In the genomic region with DNA sequence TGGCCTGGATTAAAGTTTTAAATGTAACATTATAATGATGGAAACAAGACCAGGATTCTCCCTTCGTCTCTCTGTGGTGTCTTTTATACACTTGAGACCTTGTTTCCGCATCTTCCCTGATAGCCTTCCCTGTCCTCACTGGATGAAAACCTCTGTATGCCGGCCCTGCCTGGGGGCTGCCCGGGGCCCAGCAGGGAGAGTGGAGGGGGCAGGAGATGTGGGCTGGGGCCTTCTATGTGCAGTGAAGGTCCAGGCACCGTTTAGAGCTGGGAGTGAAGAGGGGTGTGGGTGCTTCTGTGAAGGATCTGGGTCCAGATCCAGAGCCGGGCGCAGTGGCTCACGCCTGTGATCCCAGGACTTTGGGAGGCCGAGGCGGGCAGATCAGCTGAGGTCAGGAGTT, we compare ENCODE assay signal across 32 cellular contexts. TPM values are rescaled to one million over a fixed set of nuclear protein-coding genes. Genes with fewer than 3 reads are reported as not detected.
"Had no signal": no experiment of that assay in that cellular context is flagged by ENCODE, and none has a peak within 500 bp of the region (broad histone marks: within the 10 kb centered on the region; RNA-seq: fewer than 3 reads in every experiment).

No MANE protein-coding gene starts in this region.

- H3K4me3 ChIP-seq: colonic mucosa, esophagus squamous epithelium, gastrocnemius medialis, heart left ventricle, hepatocyte, left ventricle myocardium inferior, lung had no signal

- H3K27me3 ChIP-seq: colonic mucosa had no signal

- ATAC-seq: effector memory CD8-positive, alpha-beta T cell; gastrocnemius medialis; heart left ventricle; left colon; left lobe of liver had no signal

- H3K9me3 ChIP-seq: colonic mucosa, esophagus squamous epithelium, gastrocnemius medialis, heart left ventricle, left ventricle myocardium inferior had no signal

- H3K4me1 ChIP-seq: colonic mucosa, esophagus squamous epithelium, gastrocnemius medialis, heart left ventricle, left ventricle myocardium inferior had no signal

- H3K27ac ChIP-seq: colonic mucosa, epithelial cell of prostate, esophagus squamous epithelium, gastrocnemius medialis, heart left ventricle, hepatocyte, left ventricle myocardium inferior had no signal

- DNase-seq: caudate nucleus; cerebellar nuclear complex; colonic mucosa; cortex of kidney; effector CD8-positive, alpha-beta T cell; effector memory CD8-positive, alpha-beta T cell; endodermal cell; erythroblast; esophagus squamous epithelium; foreskin fibroblast; foreskin melanocyte; gastrocnemius medialis; heart left ventricle; hypothalamus; immature natural killer cell; islet precursor cell; left colon; left ventricle myocardium inferior; mammary epithelial cell; mesendoderm; midbrain had no signal

- H3K36me3 ChIP-seq: colonic mucosa, esophagus squamous epithelium, gastrocnemius medialis, heart left ventricle, left ventricle myocardium inferior had no signal

RNA-seq across cellular contexts. Expression of a gene that starts 50.7 kb away (rescaled TPM):
- total RNA-seq: chondrocyte, colonic mucosa, dermis microvascular lymphatic vessel endothelial cell, esophagus mucosa, esophagus squamous epithelium, gastrocnemius medialis, glomerular endothelial cell, heart left ventricle, hepatocyte, left colon, left lobe of liver, left ventricle myocardium inferior, lower leg skin, lung, mammary epithelial cell, mononuclear cell, mucosa of gallbladder had no signal
